Comparison of ENCODE assay signal across 8 cellular contexts in the genomic region with DNA sequence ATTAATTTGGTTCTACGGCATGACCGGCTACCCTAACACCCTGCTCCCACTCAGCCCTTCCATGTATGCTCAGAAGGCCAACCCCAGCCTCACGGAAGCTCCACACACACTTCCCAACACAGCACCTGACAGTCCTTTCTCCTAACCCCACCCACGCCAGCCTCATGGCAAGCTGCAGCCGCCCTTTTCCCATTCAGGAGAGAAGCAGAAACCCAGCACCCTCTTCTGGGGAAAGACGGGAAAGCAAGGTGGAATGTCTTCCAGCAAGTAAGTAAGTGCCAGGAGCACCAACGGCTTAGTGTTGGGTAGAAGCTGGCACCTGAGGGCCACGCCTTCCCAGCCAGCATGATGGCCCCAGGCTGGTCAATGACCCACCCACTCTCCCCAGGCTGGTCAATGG. TPM values are rescaled to one million over a fixed set of nuclear protein-coding genes. Genes with fewer than 3 reads are reported as not detected.
DNase-seq lines count a peak whose midpoint lies in the region; ATAC-seq and TF ChIP-seq lines count a peak whose summit lies in the region.

No MANE protein-coding gene starts in this region.

- H3K27me3 ChIP-seq in H7 (ENCODE audit: control insufficient read depth, insufficient read depth, low read length) (no peaks in the 10 kb centered on the region), uterus (no peaks in the 10 kb centered on the region)

- peaks cover 23% of the 10 kb centered on the region for H3K36me3 Mint-ChIP-seq in nephron progenitor cell (ENCODE audit: low read depth)
- H3K36me3 Mint-ChIP-seq in activated naive CD8-positive, alpha-beta T cell treated with anti-CD3 and anti-CD28 coated beads, Interleukin-2, amount 50 U/mL, for 24 hours (ENCODE audit: low read depth): peaks cover 3% of the 10 kb centered on the region

- peaks cover 46% of the 10 kb centered on the region for H3K4me1 Mint-ChIP-seq in nephron progenitor cell
- no peaks in the 10 kb centered on the region for H3K4me1 Mint-ChIP-seq in activated naive CD8-positive, alpha-beta T cell treated with anti-CD3 and anti-CD28 coated beads, Interleukin-2, amount 50 U/mL, for 24 hours

- intact Hi-C loops in uterus (cut with DNase I; ENCODE audit: low total_unique reads): no loop called here

- no peaks in the 10 kb centered on the region for H3K9me3 ChIP-seq in uterus

- TF ChIP-seq CTCF in nephron progenitor cell (IDR thresholded peaks at IDR 0.05) (peak; percentile 36), uterus (IDR thresholded peaks at IDR 0.05) (no peak)

- H3K4me3 ChIP-seq in H7 (ENCODE audit: insufficient read depth, low read depth, low read length) (no peak overlapping the region), uterus (no peak overlapping the region)

- no peaks in the 10 kb centered on the region for H3K27me3 Mint-ChIP-seq in nephron progenitor cell (ENCODE audit: low read depth, poor library complexity)
- no peaks in the 10 kb centered on the region for H3K27me3 Mint-ChIP-seq in activated naive CD8-positive, alpha-beta T cell treated with anti-CD3 and anti-CD28 coated beads, Interleukin-2, amount 50 U/mL, for 24 hours

- no peak overlapping the region for H3K27ac ChIP-seq in uterus

- DNase-seq in H7: peak; percentile 92
- DNase-seq in NCI-H524 (lab: John Stamatoyannopoulos, UW): peak; percentile 59 to 77
- DNase-seq in dermis blood vessel endothelial cell: peak; percentile 83
- peak; percentile 59 for DNase-seq in nephron progenitor cell
- DNase-seq in activated naive CD8-positive, alpha-beta T cell treated with anti-CD3 and anti-CD28 coated beads, Interleukin-2, amount 50 U/mL, for 24 hours: no peak
- no peak for DNase-seq in activated CD4-positive, alpha-beta T cell treated with anti-CD3 and anti-CD28 coated beads for 4 hours
- DNase-seq in uterus: no peak
- no peak for DNase-seq in central memory CD4-positive, alpha-beta T cell

- no peak for TF ChIP-seq POLR2A in uterus (IDR thresholded peaks at IDR 0.05)

- H3K4me1 ChIP-seq in uterus: no peaks in the 10 kb centered on the region

- no peak overlapping the region for H3K4me3 Mint-ChIP-seq in nephron progenitor cell
- no peak overlapping the region for H3K4me3 Mint-ChIP-seq in activated naive CD8-positive, alpha-beta T cell treated with anti-CD3 and anti-CD28 coated beads, Interleukin-2, amount 50 U/mL, for 24 hours

- no peak for ATAC-seq in activated naive CD8-positive, alpha-beta T cell treated with anti-CD3 and anti-CD28 coated beads, Interleukin-2, amount 50 U/mL, for 24 hours

- no peaks in the 10 kb centered on the region for H3K36me3 ChIP-seq in H7 (replicated peaks; ENCODE audit: control insufficient read depth, insufficient read depth, low read length)
- no peaks in the 10 kb centered on the region for H3K36me3 ChIP-seq in uterus

- peak overlapping the region; percentile 93 for H3K27ac Mint-ChIP-seq in nephron progenitor cell
- no peak overlapping the region for H3K27ac Mint-ChIP-seq in activated naive CD8-positive, alpha-beta T cell treated with anti-CD3 and anti-CD28 coated beads, Interleukin-2, amount 50 U/mL, for 24 hours

- H3K9me3 Mint-ChIP-seq in nephron progenitor cell: no peaks in the 10 kb centered on the region
- no peaks in the 10 kb centered on the region for H3K9me3 Mint-ChIP-seq in activated naive CD8-positive, alpha-beta T cell treated with anti-CD3 and anti-CD28 coated beads, Interleukin-2, amount 50 U/mL, for 24 hours

RNA-seq across cellular contexts. Expression of gene ABR, which starts 32.1 kb away (rescaled TPM):
- 24.6 and 31.6 TPM in 2 replicates for total RNA-seq in H7 (2014; rRNA removed; shearing (Covaris generic))
- total RNA-seq in dermis blood vessel endothelial cell (38.5 and 54.6 TPM in 2 replicates), uterus (100 to 1,000 TPM in 2 of 4 donors, 10 to 100 TPM in 2; 35.4 to 192 (median 138) TPM)

Comparison
In these comparisons a context has a peak if more than half of its experiments do, and no peak if none do; other contexts are left out.
1. DNase-seq: peak in H7 (single experiment), NCI-H524 (2 of 2), dermis blood vessel endothelial cell (single experiment) and nephron progenitor cell (single experiment); none in activated naive CD8-positive, alpha-beta T cell treated with anti-CD3 and anti-CD28 coated beads, Interleukin-2, amount 50 U/mL, for 24 hours (single experiment), activated CD4-positive, alpha-beta T cell treated with anti-CD3 and anti-CD28 coated beads for 4 hours (0 of 2), uterus (0 of 2) and central memory CD4-positive, alpha-beta T cell (single experiment).